18 cellular contexts compared by ENCODE assay signal in genomic region chr2:168159754-168160585, GRCh38.
DNase-seq lines count a peak whose midpoint lies in the region; ATAC-seq and TF ChIP-seq lines count a peak whose summit lies in the region.
"Had no signal": no experiment of that assay in that cellular context is flagged by ENCODE, and none has a peak within 500 bp of the region (broad histone marks: within the 10 kb centered on the region; RNA-seq: fewer than 3 reads in every experiment).

No MANE protein-coding gene starts in this region.

- H3K4me3 ChIP-seq in Karpas-422 (ENCODE audit: low read length) (no peak overlapping the region), testis (no peak overlapping the region)
- no peak overlapping the region for H3K4me3 ChIP-seq in CD8-positive, alpha-beta memory T cell (ENCODE audit: low read length)

- H3K9ac ChIP-seq in Karpas-422 (ENCODE audit: low read length): no peak overlapping the region

- peaks cover 40% of the 10 kb centered on the region for H3K4me1 Mint-ChIP-seq in nephron
- H3K4me1 Mint-ChIP-seq in CD8-positive, alpha-beta memory T cell: peaks cover 21 to 38% (median 23%) of the 10 kb centered on the region in 3 donors

- H3K4me1 ChIP-seq in Karpas-422 (ENCODE audit: low read length): no peaks in the 10 kb centered on the region
- peaks cover 11% of the 10 kb centered on the region for H3K4me1 ChIP-seq in testis
- no peaks in the 10 kb centered on the region for H3K4me1 ChIP-seq in CD8-positive, alpha-beta memory T cell (ENCODE audit: insufficient read depth, low read length)
- H3K4me1 ChIP-seq: Caco-2 had no signal

- no peak overlapping the region for H3K4me2 ChIP-seq in Karpas-422 (ENCODE audit: low read depth, low read length, poor library complexity, severe bottlenecking)

- no peak for TF ChIP-seq CTCF in nephron (IDR thresholded peaks at IDR 0.05; ENCODE audit: unreplicated experiment in 3 of 3)
- no peak for TF ChIP-seq CTCF in testis (IDR thresholded peaks at IDR 0.05)

- H3K9me3 Mint-ChIP-seq in nephron: no peaks in the 10 kb centered on the region
- H3K9me3 Mint-ChIP-seq in CD8-positive, alpha-beta memory T cell: no peaks in the 10 kb centered on the region
- H3K9me3 Mint-ChIP-seq: CD4-positive, alpha-beta T cell had no signal

- H4K20me1 ChIP-seq in Karpas-422 (ENCODE audit: insufficient read depth, low read depth, low read length): no peaks in the 10 kb centered on the region

- no peak overlapping the region for H2AFZ ChIP-seq in Karpas-422 (ENCODE audit: low read length)

- 38 to 43% methylated on average over 8 of the region's 8 CpGs for WGBS in testis, 2 donors

- DNase-seq in Karpas-422 (peak; percentile 28), amniotic epithelial cell (ENCODE audit: low read depth) (peak; percentile 58), testis (peak; percentile 17), cerebellar cortex (ENCODE audit: low spot score) (no peak)
- DNase-seq in CD8-positive, alpha-beta memory T cell: no peak
- DNase-seq: BE2C; CD4-positive, alpha-beta T cell; DMS 273 treated with DMSO at 0.1 percent for 48 hours; DMS79 treated with DMSO at 0.1 percent for 48 hours; IMR-90; NCI-H1694; NCI-H2081; NCI-H2171; NCI-H345 had no signal

- H3K79me2 ChIP-seq in Karpas-422 (ENCODE audit: low read length): peaks cover 5% of the 10 kb centered on the region

- no peaks in the 10 kb centered on the region for H3K9me3 ChIP-seq in Karpas-422 (ENCODE audit: low read length)
- no peaks in the 10 kb centered on the region for H3K9me3 ChIP-seq in testis
- no peaks in the 10 kb centered on the region for H3K9me3 ChIP-seq in CD8-positive, alpha-beta memory T cell (ENCODE audit: low read length)
- H3K9me3 ChIP-seq: BE2C, Caco-2 had no signal

- H3K36me3 Mint-ChIP-seq in nephron (ENCODE audit: low read depth): peaks cover 37% of the 10 kb centered on the region
- peaks cover 5 to 77% (median 26%) of the 10 kb centered on the region in 3 donors for H3K36me3 Mint-ChIP-seq in CD8-positive, alpha-beta memory T cell

- ATAC-seq in GM21423 (IDR thresholded peaks at IDR 0.05; ENCODE audit: unreplicated experiment): no peak
- ATAC-seq: Right ventricle myocardium inferior had no signal

- H3K9me2 ChIP-seq in Karpas-422 (replicated peaks; ENCODE audit: insufficient read depth, low read length): no peaks in the 10 kb centered on the region

- POLR2A ChIA-PET in CD8-positive, alpha-beta memory T cell (lab: Charles Lee): no interaction called here

- CTCF ChIA-PET in CD8-positive, alpha-beta memory T cell (lab: Charles Lee): interaction anchor here (1.8 kb wide), 1 partner anchor 177 kb away, joined by 12 read pairs; no protein-coding TSS in a partner anchor

- intact Hi-C loops in testis (cut with DNase I; ENCODE audit: low total_unique reads): no loop called here

- TF ChIP-seq POLR2A in testis (IDR thresholded peaks at IDR 0.05): no peak

- H3K27ac ChIP-seq in Karpas-422 (ENCODE audit: low read length): no peak overlapping the region
- H3K27ac ChIP-seq in testis: peak overlapping the region; percentile 1 to 18
- H3K27ac ChIP-seq in CD8-positive, alpha-beta memory T cell (ENCODE audit: low read depth, low read length): no peak overlapping the region

- H3K4me3 Mint-ChIP-seq in nephron: no peak overlapping the region
- H3K4me3 Mint-ChIP-seq in CD8-positive, alpha-beta memory T cell: no peak overlapping the region
- H3K4me3 Mint-ChIP-seq: CD4-positive, alpha-beta T cell had no signal

- H3K27me3 Mint-ChIP-seq in nephron (ENCODE audit: low read depth): no peaks in the 10 kb centered on the region
- no peaks in the 10 kb centered on the region for H3K27me3 Mint-ChIP-seq in CD8-positive, alpha-beta memory T cell
- H3K27me3 Mint-ChIP-seq: CD4-positive, alpha-beta T cell had no signal

- peak overlapping the region; percentile 20 to 62 (median 30) for H3K27ac Mint-ChIP-seq in nephron
- no peak overlapping the region for H3K27ac Mint-ChIP-seq in CD8-positive, alpha-beta memory T cell
- H3K27ac Mint-ChIP-seq: CD4-positive, alpha-beta T cell had no signal

- H3K27me3 ChIP-seq in Karpas-422 (ENCODE audit: low read length) (no peaks in the 10 kb centered on the region), testis (no peaks in the 10 kb centered on the region)
- H3K27me3 ChIP-seq in CD8-positive, alpha-beta memory T cell (ENCODE audit: insufficient read depth, low read length, poor library complexity, severe bottlenecking): no peaks in the 10 kb centered on the region
- H3K27me3 ChIP-seq: BE2C had no signal

- H3K36me3 ChIP-seq in Karpas-422 (ENCODE audit: insufficient read depth, low read length) (peaks cover 22% of the 10 kb centered on the region; the same call in 1 of the 2 replicates), testis (ENCODE audit: low read depth, missing control alignments) (no peaks in the 10 kb centered on the region)
- H3K36me3 ChIP-seq in CD8-positive, alpha-beta memory T cell (ENCODE audit: insufficient read depth, low read length): no peaks in the 10 kb centered on the region
- H3K36me3 ChIP-seq: BE2C had no signal

Comparison
In these comparisons a context has a peak if more than half of its experiments do, and no peak if none do; other contexts are left out.
1. DNase-seq: peak in Karpas-422 (single experiment), amniotic epithelial cell (single experiment) and testis (single experiment); none in CD8-positive, alpha-beta memory T cell (0 of 5) and cerebellar cortex (single experiment).
2. H3K27ac ChIP-seq: peak in testis (2 of 2); none in Karpas-422 (single experiment) and CD8-positive, alpha-beta memory T cell (single experiment).
3. H3K27ac Mint-ChIP-seq: peak in nephron (3 of 3); none in CD8-positive, alpha-beta memory T cell (0 of 8).